Comparison of ENCODE assay signal across 21 cellular contexts in genomic region chr6:161596807-161597505, GRCh38.
DNase-seq lines count a peak whose midpoint lies in the region; ATAC-seq, FAIRE-seq and TF ChIP-seq lines count a peak whose summit lies in the region.
"Had no signal": no experiment of that assay in that cellular context is flagged by ENCODE, and none has a peak within 500 bp of the region (broad histone marks: within the 10 kb centered on the region; RNA-seq: fewer than 3 reads in every experiment).

No MANE protein-coding gene starts in this region.

- ATAC-seq in HG03045 (IDR thresholded peaks at IDR 0.05; ENCODE audit: unreplicated experiment) (no peak), HG03039 (IDR thresholded peaks at IDR 0.05; ENCODE audit: unreplicated experiment) (no peak)
- ATAC-seq: A549, GM12878, HCT116 had no signal

- TF ChIP-seq CTCF in MM.1S (IDR thresholded peaks at IDR 0.05; ENCODE audit: low read length), result no peak

- H3K9me2 ChIP-seq in MM.1S (replicated peaks; ENCODE audit: insufficient read depth, low read length), result no peaks in the 10 kb centered on the region

- H3K27me3 ChIP-seq in MM.1S (replicated peaks; ENCODE audit: insufficient read depth, low read length), result no peaks in the 10 kb centered on the region

- no peaks in the 10 kb centered on the region for H3K36me3 ChIP-seq in MM.1S (replicated peaks; ENCODE audit: insufficient read depth, low read length)

- H3K9ac ChIP-seq in MM.1S (ENCODE audit: low read length), result no peak overlapping the region

- no peaks in the 10 kb centered on the region for H3K79me2 ChIP-seq in MM.1S (ENCODE audit: low read length)

- H3K4me2 ChIP-seq in MM.1S (ENCODE audit: low read depth, low read length), result no peak overlapping the region
- H3K4me2 ChIP-seq: A549 had no signal

- H3F3A ChIP-seq in MM.1S (ENCODE audit: insufficient read depth, low read length), result no peaks in the 10 kb centered on the region

- peak overlapping the region; percentile 37; the same call in 1 of the 2 replicates for H3K27ac ChIP-seq in MM.1S (ENCODE audit: low read length)
- H3K27ac ChIP-seq: A549, C4-2B had no signal

- no peaks in the 10 kb centered on the region for H4K20me1 ChIP-seq in MM.1S (ENCODE audit: insufficient read depth, low read length)

- no peaks in the 10 kb centered on the region for H3K4me1 ChIP-seq in MM.1S (ENCODE audit: low read length)
- H3K4me1 ChIP-seq: A549, Caco-2 had no signal

- H2AFZ ChIP-seq in MM.1S (ENCODE audit: low read length), result no peak overlapping the region

- H3K4me3 ChIP-seq in MM.1S (ENCODE audit: low read length), result no peak overlapping the region
- H3K4me3 ChIP-seq: A549, GM12878 had no signal

- peak; percentile 58 for FAIRE-seq in TTC549 (lab: Jason Lieb, UNC)
- FAIRE-seq: A549, GM12878 had no signal

- no peaks in the 10 kb centered on the region for H3K9me3 ChIP-seq in MM.1S (replicated peaks; ENCODE audit: insufficient read depth, low read length)
- H3K9me3 ChIP-seq: A549, Caco-2 had no signal

- DNase-seq in MM.1S (peak; percentile 19), NCI-H146 treated with DMSO at 0.1 percent for 48 hours (lab: John Stamatoyannopoulos, UW; ENCODE audit: unreplicated experiment) (peak; percentile 18), kidney tubule cell (ENCODE audit: low spot score) (peak; percentile 56), 8988T (no peak)
- DNase-seq in stimulated activated CD4-positive, alpha-beta T cell treated with anti-CD3 and anti-CD28 coated beads, Interleukin-4, amount 100 ng/mL, for 4 hours, result no peak
- DNase-seq: AML-193; Caco-2; CD4-positive, alpha-beta T cell; DMS153; DND-41; EL; GOT3; H7; HFFc6 had no signal

Comparison
In these comparisons a context has a peak if more than half of its experiments do, and no peak if none do; other contexts are left out.
1. DNase-seq: peak in MM.1S (single experiment), NCI-H146 treated with DMSO at 0.1 percent for 48 hours (single experiment) and kidney tubule cell (single experiment); none in 8988T (single experiment) and stimulated activated CD4-positive, alpha-beta T cell treated with anti-CD3 and anti-CD28 coated beads, Interleukin-4, amount 100 ng/mL, for 4 hours (0 of 2).